In the genomic region with DNA sequence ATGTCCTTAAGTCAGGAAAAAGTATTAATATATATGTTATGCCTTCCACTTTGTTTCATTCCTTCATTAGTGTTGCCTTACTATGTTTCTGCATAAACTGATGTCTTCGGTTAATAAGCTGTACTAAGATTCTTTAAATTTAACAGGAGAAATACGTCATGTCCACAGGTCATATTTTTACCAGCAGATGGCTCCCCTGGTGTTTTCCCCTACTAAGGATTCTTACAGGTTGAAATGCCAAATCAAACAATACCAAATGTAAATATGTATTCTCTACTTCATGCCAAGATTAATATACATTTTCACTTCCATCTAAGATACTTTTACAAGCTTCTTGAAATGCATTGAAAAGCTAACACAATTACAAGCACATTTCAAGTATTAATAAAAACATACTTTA, we compare ENCODE assay signal across 1 cellular context.
TF ChIP-seq lines count a peak whose summit lies in the region.

No MANE protein-coding gene starts in this region.

TF ChIP-seq in H1, 55 proteins besides CTCF, POLR2A, EP300 and RAD21 (continued from another document):
- TF ChIP-seq, protein P1, sequence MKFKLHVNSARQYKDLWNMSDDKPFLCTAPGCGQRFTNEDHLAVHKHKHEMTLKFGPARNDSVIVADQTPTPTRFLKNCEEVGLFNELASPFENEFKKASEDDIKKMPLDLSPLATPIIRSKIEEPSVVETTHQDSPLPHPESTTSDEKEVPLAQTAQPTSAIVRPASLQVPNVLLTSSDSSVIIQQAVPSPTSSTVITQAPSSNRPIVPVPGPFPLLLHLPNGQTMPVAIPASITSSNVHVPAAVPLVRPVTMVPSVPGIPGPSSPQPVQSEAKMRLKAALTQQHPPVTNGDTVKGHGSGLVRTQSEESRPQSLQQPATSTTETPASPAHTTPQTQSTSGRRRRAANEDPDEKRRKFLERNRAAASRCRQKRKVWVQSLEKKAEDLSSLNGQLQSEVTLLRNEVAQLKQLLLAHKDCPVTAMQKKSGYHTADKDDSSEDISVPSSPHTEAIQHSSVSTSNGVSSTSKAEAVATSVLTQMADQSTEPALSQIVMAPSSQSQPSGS (IDR thresholded peaks at IDR 0.05; ENCODE audit: low read length) = no peak
- TF ChIP-seq BACH1 (IDR thresholded peaks at IDR 0.05; ENCODE audit: low read length) (no peak), KDM4A (IDR thresholded peaks at IDR 0.05; ENCODE audit: low read depth, low read length, severe bottlenecking) (no peak), E2F6 (IDR thresholded peaks at IDR 0.05) (no peak), CBX5 (IDR thresholded peaks at IDR 0.05; ENCODE audit: low read depth, low read length) (no peak), CBX8 (IDR thresholded peaks at IDR 0.05; ENCODE audit: borderline replicate concordance, low read depth, low read length) (no peak), MAFK (IDR thresholded peaks at IDR 0.05; ENCODE audit: low read depth, low read length) (no peak), CTBP2 (IDR thresholded peaks at IDR 0.05; ENCODE audit: borderline replicate concordance, insufficient read depth, insufficient read length, low read length) (no peak), FOSL1 (IDR thresholded peaks at IDR 0.05; ENCODE audit: insufficient read depth, low read depth, low read length) (no peak), POLR2AphosphoS5 (IDR thresholded peaks at IDR 0.05; ENCODE audit: low read depth, low read length) (no peak), SIN3A (conservative IDR thresholded peaks at IDR 0.05 in 1 of 2, IDR thresholded peaks at IDR 0.05 in 1 of 2; ENCODE audit: low read depth in 1 of 2, low read length in 2 of 2) (no peak)
